Comparison of ENCODE assay signal across 9 cellular contexts in the genomic region with DNA sequence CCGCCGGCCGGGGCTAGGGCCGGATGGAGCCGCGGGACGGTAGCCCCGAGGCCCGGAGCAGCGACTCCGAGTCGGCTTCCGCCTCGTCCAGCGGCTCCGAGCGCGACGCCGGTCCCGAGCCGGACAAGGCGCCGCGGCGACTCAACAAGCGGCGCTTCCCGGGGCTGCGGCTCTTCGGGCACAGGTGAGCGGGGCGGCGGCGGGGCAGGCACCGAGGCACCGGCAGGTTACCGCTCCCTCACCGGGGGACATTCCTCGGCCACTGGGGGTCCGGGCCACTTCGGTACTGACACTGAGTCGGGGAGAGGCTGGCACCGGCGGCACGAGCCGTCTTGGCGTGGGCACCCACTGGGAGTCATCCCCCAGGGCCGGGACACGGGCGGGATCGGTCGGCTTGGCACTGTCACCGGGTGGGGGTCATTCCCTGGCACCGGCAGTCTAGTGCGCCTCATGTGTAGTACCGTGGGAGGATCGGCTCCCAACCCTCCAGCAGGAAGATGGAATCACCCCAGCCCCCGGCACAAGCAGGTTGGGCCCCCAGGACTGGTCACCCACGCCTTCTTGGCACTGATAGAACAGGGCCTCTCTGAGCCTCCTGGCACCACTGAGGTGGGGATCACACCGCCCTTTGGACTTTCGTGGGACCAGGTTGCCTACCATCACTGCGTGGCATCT. TPM values are rescaled to one million over a fixed set of nuclear protein-coding genes. Genes with fewer than 3 reads are reported as not detected.
DNase-seq lines count a peak whose midpoint lies in the region; ATAC-seq, FAIRE-seq and TF ChIP-seq lines count a peak whose summit lies in the region.
"Had no signal": no experiment of that assay in that cellular context is flagged by ENCODE, and none has a peak within 500 bp of the region (broad histone marks: within the 10 kb centered on the region; RNA-seq: fewer than 3 reads in every experiment).

No MANE protein-coding gene starts in this region.

- RAD21 ChIA-PET in GM12878 (lab: Charles Lee; ENCODE audit: unreplicated experiment): interaction anchor here (1.0 to 3.4 kb wide), 7 partner anchors 10 to 108 kb away, joined by 3 to 38 read pairs (median 5); no protein-coding TSS in a partner anchor

- CTCF ChIA-PET in GM12878 (lab: Yijun Ruan, JAX): interaction anchor here (1.0 to 19.9 kb wide), 14 partner anchors 9 to 190 kb away, joined by 3 to 423 read pairs (median 6); no protein-coding TSS in a partner anchor
- CTCF ChIA-PET in HepG2 (lab: Yijun Ruan, JAX; ENCODE audit: low intra/inter-chr PET ratio, low total read pairs): no interaction called here

- TF ChIP-seq CTCF in GM12878 (IDR thresholded peaks at IDR 0.05 in 2 of 3, conservative IDR thresholded peaks at IDR 0.05 in 1 of 3; ENCODE audit: control insufficient read depth in 2 of 3, extremely low read depth in 1 of 3, insufficient read depth in 1 of 3, low read depth in 3 of 3, low read length in 3 of 3): no peak
- TF ChIP-seq CTCF in HepG2 (CRISPR knock-in tag; IDR thresholded peaks at IDR 0.05): no peak
- TF ChIP-seq CTCF in testis (IDR thresholded peaks at IDR 0.05): no peak

- DNase-seq in Karpas-422: peak; percentile 54
- no peak for DNase-seq in GM12878 (ENCODE audit: low read depth, low spot score)
- no peak for DNase-seq in HepG2 (ENCODE audit: low spot score)
- DNase-seq in testis: no peak
- no peak for DNase-seq in OCI-M2 (lab: John Stamatoyannopoulos, UW; ENCODE audit: unreplicated experiment)
- DNase-seq in COLO829 (ENCODE audit: low spot score): no peak

- in situ Hi-C loops in GM12878 (cut with MboI) (no loop called here), HepG2 (cut with HindIII; ENCODE audit: extremely low pct_ligation_motif_present, low pct_unique_long_range_greater_than_20kb) (no loop called here)

- peak overlapping the region; percentile 87 for H3K9ac ChIP-seq in Karpas-422 (ENCODE audit: low read length)
- H3K9ac ChIP-seq in GM12878 (ENCODE audit: control insufficient read depth, insufficient read depth, low read length): peak overlapping the region; percentile 83
- H3K9ac ChIP-seq in HepG2 (ENCODE audit: insufficient read depth, low read depth, low read length): peak overlapping the region; percentile 73

- H2AFZ ChIP-seq in Karpas-422 (ENCODE audit: low read length): no peak overlapping the region
- H2AFZ ChIP-seq in GM12878 (ENCODE audit: control insufficient read depth, low read depth, low read length): peak overlapping the region; percentile 17; the same call in 1 of the 2 replicates
- H2AFZ ChIP-seq in HepG2 (ENCODE audit: low read length): no peak overlapping the region

- H4K20me1 ChIP-seq in Karpas-422 (ENCODE audit: insufficient read depth, low read depth, low read length) (peaks cover 7% of the 10 kb centered on the region; the same call in 1 of the 2 replicates), GM12878 (ENCODE audit: control insufficient read depth, insufficient read depth) (no peaks in the 10 kb centered on the region), HepG2 (ENCODE audit: insufficient read depth, low read length) (no peaks in the 10 kb centered on the region)

- TF ChIP-seq POLR2A in GM12878 (IDR thresholded peaks at IDR 0.05; ENCODE audit: low read depth, low read length): no peak; the same call in 1 of the 2 replicates
- TF ChIP-seq POLR2A in HepG2 (IDR thresholded peaks at IDR 0.05; ENCODE audit: insufficient read depth in 1 of 2, low read depth in 2 of 2, low read length in 2 of 2): no peak
- no peak for TF ChIP-seq POLR2A in testis (IDR thresholded peaks at IDR 0.05)

- TF ChIP-seq RAD21 in GM12878 (IDR thresholded peaks at IDR 0.05; ENCODE audit: insufficient read depth, low read depth, low read length) (no peak), HepG2 (CRISPR knock-in tag; IDR thresholded peaks at IDR 0.05) (no peak)

- no peaks in the 10 kb centered on the region for H3K9me3 ChIP-seq in Karpas-422 (ENCODE audit: low read length)
- no peaks in the 10 kb centered on the region for H3K9me3 ChIP-seq in GM12878 (replicated peaks; ENCODE audit: control insufficient read depth, insufficient read depth, low read length)
- H3K9me3 ChIP-seq in HepG2 (ENCODE audit: low read length): no peaks in the 10 kb centered on the region
- no peaks in the 10 kb centered on the region for H3K9me3 ChIP-seq in testis

- SMC1A ChIA-PET in GM12878 (lab: Charles Lee; ENCODE audit: uncharacterized antibody, unreplicated experiment): interaction anchor here (1.7 to 5.3 kb wide), 5 partner anchors 13 to 135 kb away, joined by 6 to 70 read pairs (median 7); no protein-coding TSS in a partner anchor

- H3K4me2 ChIP-seq in Karpas-422 (ENCODE audit: low read depth, low read length, poor library complexity, severe bottlenecking) (peak overlapping the region; percentile 94), GM12878 (ENCODE audit: control insufficient read depth, insufficient read depth) (peak overlapping the region; percentile 98), HepG2 (ENCODE audit: low read depth, low read length) (peak overlapping the region; percentile 94)

- H3K36me3 ChIP-seq in Karpas-422 (ENCODE audit: insufficient read depth, low read length) (no peaks in the 10 kb centered on the region), GM12878 (ENCODE audit: control insufficient read depth in 2 of 2, insufficient read depth in 2 of 2, low read length in 1 of 2) (peaks cover 0 to 3% of the 10 kb centered on the region in 2 experiments; a peak in 3 of 4 replicates), HepG2 (replicated peaks in 1 of 2; ENCODE audit: control insufficient read depth in 1 of 2, insufficient read depth in 2 of 2, low read length in 2 of 2) (no peaks in the 10 kb centered on the region), testis (ENCODE audit: low read depth, missing control alignments) (no peaks in the 10 kb centered on the region)

- H3K79me2 ChIP-seq in Karpas-422 (ENCODE audit: low read length) (peaks cover 51% of the 10 kb centered on the region), GM12878 (ENCODE audit: control insufficient read depth, insufficient read depth, low read length) (peaks cover 46% of the 10 kb centered on the region), HepG2 (ENCODE audit: insufficient read depth, low read length) (peaks cover 10% of the 10 kb centered on the region)

- no peak for FAIRE-seq in GM12878 (lab: Jason Lieb, UNC)
- FAIRE-seq in HepG2 (lab: Jason Lieb, UNC): no peak
- FAIRE-seq: TTC549 had no signal

- 11% methylated on average over 59 of the region's 63 CpGs for WGBS in GM12878 (ENCODE audit: insufficient coverage, insufficient replicate concordance, low lambda C conversion rate, missing lambda C conversion rate)
- 76% methylated on average over 19 of the region's 63 CpGs for WGBS in HepG2 (ENCODE audit: low lambda C conversion rate)
- WGBS in testis, 2 donors: 7 to 11% methylated on average over 12 to 43 of the region's 63 CpGs

- H3K4me1 ChIP-seq in Karpas-422 (ENCODE audit: low read length) (peaks cover 66% of the 10 kb centered on the region), GM12878 (ENCODE audit: control insufficient read depth, insufficient read depth, low read length) (peaks cover 39% of the 10 kb centered on the region), HepG2 (ENCODE audit: insufficient read depth, low read length) (peaks cover 70% of the 10 kb centered on the region), testis (peaks cover 37% of the 10 kb centered on the region)

- BruUV-seq in GM12878 (replicated peaks; lab: Mats Ljungman, UMichigan): no TSS peak
- no TSS peak for BruUV-seq in HepG2 (replicated peaks; lab: Mats Ljungman, UMichigan)

- TF ChIP-seq EP300 in GM12878 (IDR thresholded peaks at IDR 0.05; ENCODE audit: borderline replicate concordance in 1 of 2, control insufficient read depth in 1 of 2, low read depth in 2 of 2, low read length in 2 of 2) (no peak), HepG2 (IDR thresholded peaks at IDR 0.05; ENCODE audit: low read depth in 2 of 2, low read length in 2 of 2) (no peak), HepG2 (CRISPR knock-in tag; IDR thresholded peaks at IDR 0.05; ENCODE audit: borderline replicate concordance) (no peak)

- H3K9me2 ChIP-seq in Karpas-422 (replicated peaks; ENCODE audit: insufficient read depth, low read length): no peaks in the 10 kb centered on the region

- H3K4me3 ChIP-seq in Karpas-422 (ENCODE audit: low read length): peak overlapping the region; percentile 96
- H3K4me3 ChIP-seq in GM12878: peak overlapping the region; percentile 88
- peak overlapping the region; percentile 73 to 99 (median 88) for H3K4me3 ChIP-seq in HepG2 (replicated peaks in 1 of 3; ENCODE audit: insufficient read depth in 1 of 3, low read depth in 2 of 3, low read length in 3 of 3)
- H3K4me3 ChIP-seq in testis: peak overlapping the region; percentile 78 to 88

- H3K27ac ChIP-seq in Karpas-422 (ENCODE audit: low read length): peak overlapping the region; percentile 35
- H3K27ac ChIP-seq in GM12878 (ENCODE audit: control insufficient read depth, insufficient read depth): peak overlapping the region; percentile 71
- H3K27ac ChIP-seq in HepG2 (ENCODE audit: extremely low read length, insufficient read depth, low read length): no peak overlapping the region
- H3K27ac ChIP-seq in testis: no peak overlapping the region

- POLR2A ChIA-PET in GM12878 (lab: Charles Lee): interaction anchor here (1.2 to 3.0 kb wide), 5 partner anchors 10 to 130 kb away, joined by 3 to 32 read pairs (median 4); no protein-coding TSS in a partner anchor
- POLR2A ChIA-PET in HepG2 (lab: Yijun Ruan, JAX): interaction anchor here (1.4 to 1.9 kb wide), 2 partner anchors 32 to 105 kb away, joined by 4 to 5 read pairs; no protein-coding TSS in a partner anchor

- H3K27me3 ChIP-seq in Karpas-422 (ENCODE audit: low read length): no peaks in the 10 kb centered on the region
- H3K27me3 ChIP-seq in GM12878 (replicated peaks in 1 of 2; ENCODE audit: control insufficient read depth in 2 of 2, insufficient read depth in 2 of 2, low read length in 1 of 2): no peaks in the 10 kb centered on the region
- H3K27me3 ChIP-seq in HepG2 (ENCODE audit: control insufficient read depth in 1 of 2, insufficient read depth in 2 of 2, low read length in 2 of 2): peaks cover 0 to 9% of the 10 kb centered on the region in 2 experiments; a peak in 3 of 5 replicates
- H3K27me3 ChIP-seq in testis: no peaks in the 10 kb centered on the region

- intact Hi-C loops in GM12878 (cut with micrococcal nuclease; ENCODE audit: unreplicated experiment) (loop anchor here (1.0 to 10.0 kb wide), 2 partner anchors 20 to 223 kb away; a partner anchor contains a TSS), HepG2 (cut with micrococcal nuclease; ENCODE audit: unreplicated experiment) (no loop called here), testis (cut with DNase I; ENCODE audit: low total_unique reads) (no loop called here)

- ATAC-seq in GM18511 (IDR thresholded peaks at IDR 0.05; ENCODE audit: unreplicated experiment) (peak; percentile 3), GM12878 (peak; percentile 4; the same call in 2 of the 3 replicates), HepG2 (peak; percentile 20), HG03342 (IDR thresholded peaks at IDR 0.05; ENCODE audit: unreplicated experiment) (no peak)

RNA-seq across cellular contexts. Expression of a gene that starts 0.5 kb away (rescaled TPM):
- total RNA-seq in Karpas-422 (2014; rRNA removed; shearing (Covaris generic); ENCODE audit: low replicate concordance): 59.4 and 106 TPM in 2 replicates
- total RNA-seq in GM12878 (2013; cell fraction: nucleolus; rRNA removed): 125 and 130 TPM in 2 replicates
- 59.0 and 67.4 TPM in 2 replicates for total RNA-seq in GM12878 (2014; rRNA removed)
- total RNA-seq in GM12878 (2014; rRNA removed; fragmentation: Illumina TruSeq; extraction: Trizol): 17.5 and 22.3 TPM in 2 replicates
- 69.3 and 78.4 TPM in 2 replicates for total RNA-seq in GM12878 (2021)
- polyA plus RNA-seq in GM12878 (2011; ENCODE audit: low read depth): 16.5 TPM
- polyA plus RNA-seq in GM12878 (2011; rRNA removed): 16.5 and 35.2 TPM in 2 replicates
- 68.4 and 86.8 TPM in 2 replicates for polyA plus RNA-seq in GM12878 (2011; cell fraction: cytosol; rRNA removed)
- 403 and 444 TPM in 2 replicates for polyA plus RNA-seq in GM12878 (2011; cell fraction: nucleus; rRNA removed)
- 43.3 and 52.1 TPM in 2 replicates for polyA plus RNA-seq in GM12878 (2012)
- 8.3 and 29.0 TPM in 2 replicates for polyA plus RNA-seq in GM12878 (2014; fragmentation: Illumina TruSeq; extraction: Trizol)
- 1 to 10 TPM in 1 of 2 experiments, under 1 TPM in 1; 0.50 to 1.6 TPM for polyA plus RNA-seq in GM12878 (2014; fragmentation: Nextera tagmentation; extraction: Ambion mirVana)
- 68.4 and 78.5 TPM in 2 replicates for polyA plus RNA-seq in GM12878 (2014; rRNA removed)
- 10 to 100 TPM; 43.7 to 44.6 TPM for polyA plus RNA-seq in GM12878 (2016; fragmentation: Nextera tagmentation; extraction: Ambion mirVana)
- 36.9 and 81.4 TPM in 2 replicates for polyA minus RNA-seq in GM12878 (2011; rRNA and poly(A)+ RNA removed)
- 26.5 and 41.5 TPM in 2 replicates for polyA minus RNA-seq in GM12878 (2011; cell fraction: cytosol; rRNA and poly(A)+ RNA removed)
- polyA minus RNA-seq in GM12878 (2011; cell fraction: nucleus; rRNA and poly(A)+ RNA removed): 67.3 and 115 TPM in 2 replicates
- 14.6 and 20.7 TPM in 2 replicates for total RNA-seq in HepG2 (2016; rRNA removed; fragmentation: Illumina TruSeq; extraction: Trizol)
- total RNA-seq in HepG2 (2016; cell fraction: cytosol; rRNA removed; fragmentation: Illumina TruSeq; extraction: Trizol; ENCODE audit: low read depth): 11.9 and 13.2 TPM in 2 replicates
- total RNA-seq in HepG2 (2016; cell fraction: insoluble cytoplasmic fraction; rRNA removed; fragmentation: Illumina TruSeq; extraction: Trizol): 11.6 and 19.8 TPM in 2 replicates
- total RNA-seq in HepG2 (2016; cell fraction: membrane; rRNA removed; fragmentation: Illumina TruSeq; extraction: Trizol): 26.9 and 29.6 TPM in 2 replicates
- 18.5 and 22.1 TPM in 2 replicates for total RNA-seq in HepG2 (2016; cell fraction: nucleus; rRNA removed; fragmentation: Illumina TruSeq; extraction: Trizol)
- 15.8 and 17.6 TPM in 2 replicates for polyA plus RNA-seq in HepG2 (2011; rRNA removed)
- 8.8 and 15.2 TPM in 2 replicates for polyA plus RNA-seq in HepG2 (2011; cell fraction: cytosol; rRNA removed)
- polyA plus RNA-seq in HepG2 (2011; cell fraction: nucleus; rRNA removed): 108 and 162 TPM in 2 replicates
- polyA plus RNA-seq in HepG2 (2012): 11.6 and 19.4 TPM in 2 replicates
- 18.6 and 18.8 TPM in 2 replicates for polyA plus RNA-seq in HepG2 (2016; cell fraction: cytosol; fragmentation: Illumina TruSeq; extraction: Trizol; ENCODE audit: low read depth)
- polyA plus RNA-seq in HepG2 (2016; cell fraction: insoluble cytoplasmic fraction; fragmentation: Illumina TruSeq; extraction: Trizol; ENCODE audit: low read depth): 21.9 and 30.3 TPM in 2 replicates
- polyA plus RNA-seq in HepG2 (2016; cell fraction: membrane; fragmentation: Illumina TruSeq; extraction: Trizol; ENCODE audit: low read depth): 44.5 and 49.9 TPM in 2 replicates
- 65.9 and 71.9 TPM in 2 replicates for polyA plus RNA-seq in HepG2 (2016; cell fraction: nucleus; fragmentation: Illumina TruSeq; extraction: Trizol; ENCODE audit: insufficient read depth, low read depth)
- 43.2 and 71.9 TPM in 2 replicates for polyA minus RNA-seq in HepG2 (2011; rRNA and poly(A)+ RNA removed; ENCODE audit: low replicate concordance)
- 12.3 and 14.8 TPM in 2 replicates for polyA minus RNA-seq in HepG2 (2011; cell fraction: cytosol; rRNA and poly(A)+ RNA removed)
- 15.9 and 16.9 TPM in 2 replicates for polyA minus RNA-seq in HepG2 (2011; cell fraction: nucleus; rRNA and poly(A)+ RNA removed)
- 100 to 1,000 TPM in 1 of 2 donors, 10 to 100 TPM in 1; 67.2 to 104 TPM for total RNA-seq in testis
- 33.8 TPM for polyA plus RNA-seq in testis (ENCODE audit: insufficient read depth, low read depth, low replicate concordance)

RNA-seq across cellular contexts. Expression of a gene that starts 33.7 kb away (rescaled TPM):
- total RNA-seq in Karpas-422 (2014; rRNA removed; shearing (Covaris generic); ENCODE audit: low replicate concordance): 6.9 and 21.9 TPM in 2 replicates
- total RNA-seq in GM12878 (2013; cell fraction: nucleolus; rRNA removed): 9.0 and 12.6 TPM in 2 replicates
- 6.9 and 8.5 TPM in 2 replicates for total RNA-seq in GM12878 (2014; rRNA removed)
- 4.7 and 5.5 TPM in 2 replicates for total RNA-seq in GM12878 (2014; rRNA removed; fragmentation: Illumina TruSeq; extraction: Trizol)
- 11.2 and 12.8 TPM in 2 replicates for total RNA-seq in GM12878 (2021)
- polyA plus RNA-seq in GM12878 (2011; ENCODE audit: low read depth): 7.4 TPM
- 2.6 and 3.8 TPM in 2 replicates for polyA plus RNA-seq in GM12878 (2011; rRNA removed)
- 9.0 and 10.2 TPM in 2 replicates for polyA plus RNA-seq in GM12878 (2011; cell fraction: cytosol; rRNA removed)
- polyA plus RNA-seq in GM12878 (2011; cell fraction: nucleus; rRNA removed): 4.6 and 4.7 TPM in 2 replicates
- polyA plus RNA-seq in GM12878 (2012): 6.1 and 9.0 TPM in 2 replicates
- polyA plus RNA-seq in GM12878 (2014; fragmentation: Illumina TruSeq; extraction: Trizol): 3.0 and 12.3 TPM in 2 replicates
- polyA plus RNA-seq in GM12878 (2014; fragmentation: Nextera tagmentation; extraction: Ambion mirVana): 1 to 10 TPM in 1 of 2 experiments, under 1 TPM in 1; 0.77 to 2.3 TPM
- polyA plus RNA-seq in GM12878 (2014; rRNA removed): 12.6 and 17.8 TPM in 2 replicates
- polyA plus RNA-seq in GM12878 (2016; fragmentation: Nextera tagmentation; extraction: Ambion mirVana): 10 to 100 TPM; 11.8 to 13.7 TPM
- 1.4 and 1.5 TPM in 2 replicates for polyA minus RNA-seq in GM12878 (2011; rRNA and poly(A)+ RNA removed)
- polyA minus RNA-seq in GM12878 (2011; cell fraction: cytosol; rRNA and poly(A)+ RNA removed): 2.5 TPM in 1 of 2 replicates, not detected in the other
- polyA minus RNA-seq in GM12878 (2011; cell fraction: nucleus; rRNA and poly(A)+ RNA removed): 0.48 and 1.3 TPM in 2 replicates
- 149 and 312 TPM in 2 replicates for total RNA-seq in HepG2 (2016; rRNA removed; fragmentation: Illumina TruSeq; extraction: Trizol)
- total RNA-seq in HepG2 (2016; cell fraction: cytosol; rRNA removed; fragmentation: Illumina TruSeq; extraction: Trizol; ENCODE audit: low read depth): 310 and 356 TPM in 2 replicates
- 138 and 308 TPM in 2 replicates for total RNA-seq in HepG2 (2016; cell fraction: insoluble cytoplasmic fraction; rRNA removed; fragmentation: Illumina TruSeq; extraction: Trizol)
- total RNA-seq in HepG2 (2016; cell fraction: membrane; rRNA removed; fragmentation: Illumina TruSeq; extraction: Trizol): 284 and 347 TPM in 2 replicates
- total RNA-seq in HepG2 (2016; cell fraction: nucleus; rRNA removed; fragmentation: Illumina TruSeq; extraction: Trizol): 197 and 254 TPM in 2 replicates
- 355 and 407 TPM in 2 replicates for polyA plus RNA-seq in HepG2 (2011; rRNA removed)
- polyA plus RNA-seq in HepG2 (2011; cell fraction: cytosol; rRNA removed): 510 and 850 TPM in 2 replicates
- 205 and 210 TPM in 2 replicates for polyA plus RNA-seq in HepG2 (2011; cell fraction: nucleus; rRNA removed)
- polyA plus RNA-seq in HepG2 (2012): 127 and 170 TPM in 2 replicates
- 699 and 772 TPM in 2 replicates for polyA plus RNA-seq in HepG2 (2016; cell fraction: cytosol; fragmentation: Illumina TruSeq; extraction: Trizol; ENCODE audit: low read depth)
- 298 and 351 TPM in 2 replicates for polyA plus RNA-seq in HepG2 (2016; cell fraction: insoluble cytoplasmic fraction; fragmentation: Illumina TruSeq; extraction: Trizol; ENCODE audit: low read depth)
- polyA plus RNA-seq in HepG2 (2016; cell fraction: membrane; fragmentation: Illumina TruSeq; extraction: Trizol; ENCODE audit: low read depth): 584 and 631 TPM in 2 replicates
- polyA plus RNA-seq in HepG2 (2016; cell fraction: nucleus; fragmentation: Illumina TruSeq; extraction: Trizol; ENCODE audit: insufficient read depth, low read depth): 829 and 892 TPM in 2 replicates
- polyA minus RNA-seq in HepG2 (2011; rRNA and poly(A)+ RNA removed; ENCODE audit: low replicate concordance): 1.3 and 126 TPM in 2 replicates
- polyA minus RNA-seq in HepG2 (2011; cell fraction: cytosol; rRNA and poly(A)+ RNA removed): 66.8 and 86.0 TPM in 2 replicates
- 18.5 and 19.3 TPM in 2 replicates for polyA minus RNA-seq in HepG2 (2011; cell fraction: nucleus; rRNA and poly(A)+ RNA removed)
- total RNA-seq in testis: 10 to 100 TPM; 14.4 to 14.5 TPM
- polyA plus RNA-seq in testis (ENCODE audit: insufficient read depth, low read depth, low replicate concordance): 51.5 TPM

RNA-seq across cellular contexts. Expression of a gene that starts 43.8 kb away (rescaled TPM):
- not detected in 2 replicates for total RNA-seq in Karpas-422 (2014; rRNA removed; shearing (Covaris generic); ENCODE audit: low replicate concordance)
- not detected in 2 replicates for total RNA-seq in GM12878 (2013; cell fraction: nucleolus; rRNA removed)
- total RNA-seq in GM12878 (2014; rRNA removed) (0.23 TPM in 1 of 2 replicates, not detected in the other), GM12878 (2014; rRNA removed; fragmentation: Illumina TruSeq; extraction: Trizol) (not detected in 2 replicates), GM12878 (2021) (0.13 TPM in 1 of 2 replicates, not detected in the other), HepG2 (2016; rRNA removed; fragmentation: Illumina TruSeq; extraction: Trizol) (0.13 TPM in 1 of 2 replicates, not detected in the other), testis (10 to 100 TPM in 1 of 2 donors, 1 to 10 TPM in 1; 7.2 to 19.5 TPM)
- 0.17 TPM for polyA plus RNA-seq in GM12878 (2011; ENCODE audit: low read depth)
- polyA plus RNA-seq in GM12878 (2011; rRNA removed) (not detected in 2 replicates), GM12878 (2014; fragmentation: Illumina TruSeq; extraction: Trizol) (0.12 TPM in 1 of 2 replicates, not detected in the other), GM12878 (2014; fragmentation: Nextera tagmentation; extraction: Ambion mirVana) (not detected), GM12878 (2014; rRNA removed) (not detected in 2 replicates), GM12878 (2016; fragmentation: Nextera tagmentation; extraction: Ambion mirVana) (not detected), HepG2 (2011; rRNA removed) (0.21 and 0.22 TPM in 2 replicates), testis (ENCODE audit: insufficient read depth, low read depth, low replicate concordance) (13.5 TPM)
- polyA plus RNA-seq in GM12878 (2011; cell fraction: cytosol; rRNA removed): 0.04 and 0.05 TPM in 2 replicates
- 0.13 TPM in 1 of 2 replicates, not detected in the other for polyA plus RNA-seq in GM12878 (2011; cell fraction: nucleus; rRNA removed)
- polyA plus RNA-seq in GM12878 (2012): 0.11 and 0.16 TPM in 2 replicates
- polyA minus RNA-seq in GM12878 (2011; rRNA and poly(A)+ RNA removed): not detected in 2 replicates
- not detected in 2 replicates for polyA minus RNA-seq in GM12878 (2011; cell fraction: cytosol; rRNA and poly(A)+ RNA removed)
- not detected in 2 replicates for polyA minus RNA-seq in GM12878 (2011; cell fraction: nucleus; rRNA and poly(A)+ RNA removed)
- total RNA-seq in HepG2 (2016; cell fraction: cytosol; rRNA removed; fragmentation: Illumina TruSeq; extraction: Trizol; ENCODE audit: low read depth): not detected in 2 replicates
- total RNA-seq in HepG2 (2016; cell fraction: insoluble cytoplasmic fraction; rRNA removed; fragmentation: Illumina TruSeq; extraction: Trizol): 0.11 TPM in 1 of 2 replicates, not detected in the other
- 0.15 TPM in 1 of 2 replicates, not detected in the other for total RNA-seq in HepG2 (2016; cell fraction: membrane; rRNA removed; fragmentation: Illumina TruSeq; extraction: Trizol)
- 0.25 TPM in 1 of 2 replicates, not detected in the other for total RNA-seq in HepG2 (2016; cell fraction: nucleus; rRNA removed; fragmentation: Illumina TruSeq; extraction: Trizol)
- 0.12 and 0.19 TPM in 2 replicates for polyA plus RNA-seq in HepG2 (2011; cell fraction: cytosol; rRNA removed)
- 0.43 and 0.85 TPM in 2 replicates for polyA plus RNA-seq in HepG2 (2011; cell fraction: nucleus; rRNA removed)
- 0.27 TPM in 1 of 2 replicates, not detected in the other for polyA plus RNA-seq in HepG2 (2012)
- polyA plus RNA-seq in HepG2 (2016; cell fraction: cytosol; fragmentation: Illumina TruSeq; extraction: Trizol; ENCODE audit: low read depth): 0.08 TPM in 1 of 2 replicates, not detected in the other
- 0.15 TPM in 1 of 2 replicates, not detected in the other for polyA plus RNA-seq in HepG2 (2016; cell fraction: insoluble cytoplasmic fraction; fragmentation: Illumina TruSeq; extraction: Trizol; ENCODE audit: low read depth)
- polyA plus RNA-seq in HepG2 (2016; cell fraction: membrane; fragmentation: Illumina TruSeq; extraction: Trizol; ENCODE audit: low read depth): 0.21 TPM in 1 of 2 replicates, not detected in the other
- 0.41 TPM in 1 of 2 replicates, not detected in the other for polyA plus RNA-seq in HepG2 (2016; cell fraction: nucleus; fragmentation: Illumina TruSeq; extraction: Trizol; ENCODE audit: insufficient read depth, low read depth)
- polyA minus RNA-seq in HepG2 (2011; rRNA and poly(A)+ RNA removed; ENCODE audit: low replicate concordance): 0.58 and 0.90 TPM in 2 replicates
- not detected in 2 replicates for polyA minus RNA-seq in HepG2 (2011; cell fraction: cytosol; rRNA and poly(A)+ RNA removed)
- polyA minus RNA-seq in HepG2 (2011; cell fraction: nucleus; rRNA and poly(A)+ RNA removed): 0.50 and 0.52 TPM in 2 replicates

Comparison
In these comparisons a context has a peak if more than half of its experiments do, and no peak if none do; other contexts are left out.
1. H3K27ac ChIP-seq: peak in Karpas-422 (single experiment) and GM12878 (single experiment); none in HepG2 (single experiment) and testis (0 of 2).
2. Peak in every context shown above with its lines, with median percentiles within 50 percentile points of each other: H3K4me2 ChIP-seq, H3K4me3 ChIP-seq and H3K9ac ChIP-seq.